ENCODE assay signal across 8 cellular contexts in genomic region chr19:43934985-43935708, GRCh38. TPM values are rescaled to one million over a fixed set of nuclear protein-coding genes. Genes with fewer than 3 reads are reported as not detected.
DNase-seq lines count a peak whose midpoint lies in the region; ATAC-seq and TF ChIP-seq lines count a peak whose summit lies in the region.

Gene ZNF45, minus strand, starts transcription at chr19:43935282. Its CDS starts 13,097 bp downstream, at chr19:43922185.

- peaks cover 23% of the 10 kb centered on the region for H3K79me2 ChIP-seq in Loucy (ENCODE audit: insufficient read depth, low read length)

- no peaks in the 10 kb centered on the region for H3F3A ChIP-seq in Loucy (ENCODE audit: low read depth)

- TF ChIP-seq CTCF in Loucy (conservative IDR thresholded peaks at IDR 0.05; ENCODE audit: low read length): no peak

- H3K9ac ChIP-seq in Loucy (ENCODE audit: low read depth, low read length, poor library complexity, severe bottlenecking): peak within 1 kb of the TSS; percentile 88

- no peaks in the 10 kb centered on the region for H3K9me3 Mint-ChIP-seq in natural killer cell treated with Interleukin-12 subunit alpha and Interleukin-12 subunit beta and Interleukin-15 and Interleukin-18, amount 100 ng/mL, for 72 hours

- no peaks in the 10 kb centered on the region for H3K9me3 ChIP-seq in Loucy (ENCODE audit: insufficient read depth, low read depth, low read length)

- peaks cover 11 to 19% of the 10 kb centered on the region in 2 donors for H3K4me1 Mint-ChIP-seq in natural killer cell treated with Interleukin-12 subunit alpha and Interleukin-12 subunit beta and Interleukin-15 and Interleukin-18, amount 100 ng/mL, for 72 hours (ENCODE audit: low read depth in 2 of 2)

- H3K27ac Mint-ChIP-seq in natural killer cell treated with Interleukin-12 subunit alpha and Interleukin-12 subunit beta and Interleukin-15 and Interleukin-18, amount 100 ng/mL, for 72 hours: peak within 1 kb of the TSS; percentile 78 to 90

- peak within 1 kb of the TSS; percentile 86 for H3K4me3 ChIP-seq in Loucy (ENCODE audit: low read length, poor library complexity, severe bottlenecking)

- H3K36me3 Mint-ChIP-seq in natural killer cell treated with Interleukin-12 subunit alpha and Interleukin-12 subunit beta and Interleukin-15 and Interleukin-18, amount 100 ng/mL, for 72 hours: peaks cover 30% of the 10 kb centered on the region

- H3K4me2 ChIP-seq in Loucy (ENCODE audit: low read depth, low read length, poor library complexity, severe bottlenecking): peak within 1 kb of the TSS; percentile 78

- 0 out of 2 replicates have a peak, but pooled peaks cover 6% of the 10 kb centered on the region for H3K36me3 ChIP-seq in Loucy (ENCODE audit: insufficient read depth, low read length)

- DNase-seq in Daoy (ENCODE audit: low read depth) (peak; percentile 90), H4 (ENCODE audit: low spot score) (peak; percentile 67), SHP77 (lab: John Stamatoyannopoulos, UW) (peak; percentile 92), fibroblast of peridontal ligament (ENCODE audit: extremely low read depth) (peak; percentile 86)
- peak; percentile 80 for DNase-seq in activated effector memory CD4-positive, alpha-beta T cell treated with Interleukin-2 at 50 U/mL for 16 hours
- peak; percentile 90 for DNase-seq in natural killer cell treated with Interleukin-12 subunit alpha and Interleukin-12 subunit beta and Interleukin-15 and Interleukin-18, amount 100 ng/mL, for 72 hours (ENCODE audit: low spot score)
- DNase-seq in stimulated activated naive CD8-positive, alpha-beta T cell treated with anti-CD3 and anti-CD28 coated beads, Interleukin-15, Interleukin-2, amounts not matched to agents 100 U/mL and 50 U/mL, for 24 hours: peak; percentile 89

- H2AFZ ChIP-seq in Loucy (ENCODE audit: low read length): peak within 1 kb of the TSS; percentile 90

- H3K9me2 ChIP-seq in Loucy (replicated peaks; ENCODE audit: low read depth, low read length): no peaks in the 10 kb centered on the region

- no peaks in the 10 kb centered on the region for H3K27me3 ChIP-seq in Loucy (ENCODE audit: insufficient read depth, low read length, poor library complexity, severe bottlenecking)

- peak; percentile 96 to 98 for ATAC-seq in natural killer cell treated with Interleukin-12 subunit alpha and Interleukin-12 subunit beta and Interleukin-15 and Interleukin-18, amount 100 ng/mL, for 72 hours
- peak; percentile 97 for ATAC-seq in stimulated activated naive CD8-positive, alpha-beta T cell treated with anti-CD3 and anti-CD28 coated beads, Interleukin-15, Interleukin-2, amounts not matched to agents 100 U/mL and 50 U/mL, for 24 hours

- H4K20me1 ChIP-seq in Loucy (ENCODE audit: insufficient read depth, low read length, poor library complexity, severe bottlenecking): no peaks in the 10 kb centered on the region

- H3K4me1 ChIP-seq in Loucy (ENCODE audit: insufficient read depth, low read length, poor library complexity, severe bottlenecking): peaks cover 24% of the 10 kb centered on the region

- peak within 1 kb of the TSS; percentile 92 for H3K4me3 Mint-ChIP-seq in natural killer cell treated with Interleukin-12 subunit alpha and Interleukin-12 subunit beta and Interleukin-15 and Interleukin-18, amount 100 ng/mL, for 72 hours

- H3K27me3 Mint-ChIP-seq in natural killer cell treated with Interleukin-12 subunit alpha and Interleukin-12 subunit beta and Interleukin-15 and Interleukin-18, amount 100 ng/mL, for 72 hours: peaks cover 10 to 17% of the 10 kb centered on the region in 2 donors

RNA-seq across cellular contexts. Expression of gene ZNF45, which starts in this region (rescaled TPM):
- 11.3 and 12.6 TPM in 2 replicates for total RNA-seq in Daoy (2014; rRNA removed; shearing (Covaris generic))
- 7.4 and 10.1 TPM in 2 replicates for total RNA-seq in H4 (2014; rRNA removed; shearing (Covaris generic))
- total RNA-seq in natural killer cell treated with Interleukin-12 subunit alpha and Interleukin-12 subunit beta and Interleukin-15 and Interleukin-18, amount 100 ng/mL, for 72 hours: 10 to 100 TPM; 15.1 to 15.6 TPM

Comparison
In these comparisons a context has a peak if more than half of its experiments do, and no peak if none do; other contexts are left out.
1. Peak in every context shown above with its lines: DNase-seq, ATAC-seq and H3K4me3 ChIP-seq.